Comparison of ENCODE assay signal across 21 cellular contexts in the genomic region with DNA sequence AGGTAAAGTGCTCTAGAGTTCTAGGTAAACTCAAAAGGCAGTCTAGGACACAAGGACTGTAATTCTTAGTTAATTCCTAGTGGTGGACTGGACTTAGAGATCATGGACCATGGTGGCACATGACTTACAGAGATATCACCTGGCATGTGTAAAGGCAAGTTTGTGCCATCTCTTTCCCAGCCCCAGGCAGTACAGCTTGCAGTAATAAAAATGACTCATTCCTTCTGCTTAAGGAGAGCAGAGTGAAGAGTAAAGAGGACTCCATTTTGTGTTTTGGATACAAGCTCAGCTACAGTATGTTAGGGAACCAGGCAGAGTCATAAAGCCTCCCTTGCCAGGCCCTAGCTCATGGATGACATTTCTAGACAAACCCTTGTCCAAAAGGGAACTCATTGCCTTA.
DNase-seq lines count a peak whose midpoint lies in the region; ATAC-seq and TF ChIP-seq lines count a peak whose summit lies in the region.
"Had no signal": no experiment of that assay in that cellular context is flagged by ENCODE, and none has a peak within 500 bp of the region (broad histone marks: within the 10 kb centered on the region; RNA-seq: fewer than 3 reads in every experiment).

No MANE protein-coding gene starts in this region.

- H3K9me3 ChIP-seq in mammary epithelial cell (replicated peaks; ENCODE audit: insufficient read depth, low read length) = no peaks in the 10 kb centered on the region
- H3K9me3 ChIP-seq in breast epithelium = no peaks in the 10 kb centered on the region
- no peaks in the 10 kb centered on the region for H3K9me3 ChIP-seq in RWPE2 (ENCODE audit: severe bottlenecking)
- H3K9me3 ChIP-seq in hepatocyte (ENCODE audit: low read depth) = no peaks in the 10 kb centered on the region
- H3K9me3 ChIP-seq: A549; BLaER1 treated with 17β-estradiol and CSF1 and Interleukin-3, amounts not matched to agents 10 nM and 100 nM had no signal

- H3K36me3 Mint-ChIP-seq in HFFc6 (ENCODE audit: low read depth) = no peaks in the 10 kb centered on the region
- H3K36me3 Mint-ChIP-seq: CD8-positive, alpha-beta T cell had no signal

- H3K79me2 ChIP-seq in mammary epithelial cell (ENCODE audit: insufficient read depth, low read length) = no peaks in the 10 kb centered on the region
- H3K79me2 ChIP-seq in hepatocyte = no peaks in the 10 kb centered on the region

- H3K27me3 ChIP-seq in mammary epithelial cell (ENCODE audit: insufficient read depth, low read length) (no peaks in the 10 kb centered on the region), breast epithelium (no peaks in the 10 kb centered on the region), RWPE2 (ENCODE audit: insufficient read depth, poor library complexity, severe bottlenecking) (no peaks in the 10 kb centered on the region), hepatocyte (no peaks in the 10 kb centered on the region)
- H3K27me3 ChIP-seq: BLaER1 treated with 17β-estradiol and CSF1 and Interleukin-3, amounts not matched to agents 10 nM and 100 nM had no signal

- TF ChIP-seq CTCF in mammary epithelial cell (conservative IDR thresholded peaks at IDR 0.05 in 1 of 2, IDR thresholded peaks at IDR 0.05 in 1 of 2; ENCODE audit: extremely low read depth in 1 of 2, insufficient read depth in 1 of 2, low read depth in 1 of 2, low read length in 2 of 2) = no peak
- no peak for TF ChIP-seq CTCF in breast epithelium (IDR thresholded peaks at IDR 0.05)
- TF ChIP-seq CTCF in RWPE2 (IDR thresholded peaks at IDR 0.05; ENCODE audit: poor library complexity, severe bottlenecking) = no peak
- TF ChIP-seq CTCF in epithelial cell of esophagus (IDR thresholded peaks at IDR 0.05; ENCODE audit: insufficient read depth, low read depth, low read length, missing control alignments) = no peak
- no peak for TF ChIP-seq CTCF in hepatocyte (IDR thresholded peaks at IDR 0.05; ENCODE audit: poor library complexity)
- no peak for TF ChIP-seq CTCF in HFFc6 (IDR thresholded peaks at IDR 0.05)

- in situ Hi-C loops in mammary epithelial cell (cut with MboI; ENCODE audit: low sequenced_read_pairs in 2 of 2) (no loop called here), G401 (cut with HindIII; ENCODE audit: low sequenced_read_pairs) (no loop called here)

- H3K9me3 Mint-ChIP-seq in HFFc6 = peaks cover 52% of the 10 kb centered on the region

- intact Hi-C loops in mammary epithelial cell (cut with micrococcal nuclease) = no loop called here
- intact Hi-C loops in breast epithelium (cut with DNase I; ENCODE audit: low total_unique reads) = no loop called here

- H3K4me1 ChIP-seq in mammary epithelial cell (ENCODE audit: insufficient read depth, low read length) (no peaks in the 10 kb centered on the region), breast epithelium (no peaks in the 10 kb centered on the region), RWPE2 (ENCODE audit: insufficient read depth, poor library complexity, severe bottlenecking) (no peaks in the 10 kb centered on the region), hepatocyte (ENCODE audit: insufficient read depth) (no peaks in the 10 kb centered on the region)
- H3K4me1 ChIP-seq: A549; BLaER1 treated with 17β-estradiol and CSF1 and Interleukin-3, amounts not matched to agents 10 nM and 100 nM had no signal

- H3K27ac ChIP-seq in mammary epithelial cell (ENCODE audit: insufficient read depth, low read depth, low read length) (no peak overlapping the region), breast epithelium (no peak overlapping the region), RWPE2 (ENCODE audit: poor library complexity, severe bottlenecking) (no peak overlapping the region), hepatocyte (no peak overlapping the region)
- H3K27ac ChIP-seq: 22Rv1; A549; BLaER1 treated with 17β-estradiol and CSF1 and Interleukin-3, amounts not matched to agents 10 nM and 100 nM; C4-2B had no signal

- no peak overlapping the region for H3K4me3 Mint-ChIP-seq in HFFc6
- H3K4me3 Mint-ChIP-seq: B cell; CD4-positive, alpha-beta T cell; CD8-positive, alpha-beta T cell had no signal

- dilution Hi-C loops in mammary epithelial cell (cut with HindIII; ENCODE audit: low sequenced_read_pairs) = loop anchor here (10.0 kb wide), 1 partner anchor 155 kb away; no protein-coding TSS in a partner anchor

- no peaks in the 10 kb centered on the region; the same call in 1 of the 2 replicates for H3K27me3 Mint-ChIP-seq in HFFc6 (ENCODE audit: insufficient read depth)
- H3K27me3 Mint-ChIP-seq: B cell; CD4-positive, alpha-beta T cell had no signal

- BruUV-seq in mammary epithelial cell (replicated peaks; lab: Mats Ljungman, UMichigan) = no TSS peak

- peak; percentile 40; the same call in 2 of the 3 replicates for ATAC-seq in RWPE2 (ENCODE audit: low read depth)
- ATAC-seq: A549; CD8-positive, alpha-beta T cell; GM12878 had no signal

- H3K4me3 ChIP-seq in mammary epithelial cell (replicated peaks in 1 of 3; ENCODE audit: insufficient read depth in 1 of 3, low read depth in 2 of 3, low read length in 3 of 3) (no peak overlapping the region), breast epithelium (no peak overlapping the region), RWPE2 (ENCODE audit: severe bottlenecking) (no peak overlapping the region), epithelial cell of esophagus (ENCODE audit: low read length) (no peak overlapping the region), hepatocyte (no peak overlapping the region)
- H3K4me3 ChIP-seq: A549; BLaER1 treated with 17β-estradiol and CSF1 and Interleukin-3, amounts not matched to agents 10 nM and 100 nM; GM12878 had no signal

- H4K20me1 ChIP-seq in mammary epithelial cell (ENCODE audit: insufficient read depth, low read length) (no peaks in the 10 kb centered on the region), hepatocyte (ENCODE audit: insufficient read depth, poor library complexity, severe bottlenecking) (no peaks in the 10 kb centered on the region)
- H4K20me1 ChIP-seq: BLaER1 treated with 17β-estradiol and CSF1 and Interleukin-3, amounts not matched to agents 10 nM and 100 nM had no signal

- H3K9ac ChIP-seq in mammary epithelial cell (ENCODE audit: insufficient read depth, low read length) = no peak overlapping the region
- H3K9ac ChIP-seq: BLaER1 treated with 17β-estradiol and CSF1 and Interleukin-3, amounts not matched to agents 10 nM and 100 nM had no signal

- DNase-seq in mammary epithelial cell (peak; percentile 9), breast epithelium (ENCODE audit: low spot score in 2 of 2) (no peak), RWPE2 (ENCODE audit: low spot score) (no peak), epithelial cell of esophagus (ENCODE audit: low read depth) (peak; percentile 37), hepatocyte (ENCODE audit: low spot score) (peak; percentile 7), HFFc6 (no peak), G401 (ENCODE audit: low spot score) (no peak)
- no peak for DNase-seq in stimulated activated CD4-positive, alpha-beta T cell treated with anti-CD3 and anti-CD28 coated beads, Interleukin-2, amount 100 ng/mL, for 48 hours
- DNase-seq: AML-193; Caco-2; Calu3; CD4-positive, alpha-beta T cell; CD8-positive, alpha-beta T cell; DMS79 treated with DMSO at 0.1 percent for 48 hours; GDM1 had no signal

- no peaks in the 10 kb centered on the region for H3K4me1 Mint-ChIP-seq in HFFc6 (ENCODE audit: low read depth)
- H3K4me1 Mint-ChIP-seq: B cell had no signal

- no peak overlapping the region for H3K27ac Mint-ChIP-seq in HFFc6
- H3K27ac Mint-ChIP-seq: B cell; CD4-positive, alpha-beta T cell; CD8-positive, alpha-beta T cell had no signal

- H3K9me2 ChIP-seq in hepatocyte (replicated peaks; ENCODE audit: insufficient read depth) = no peaks in the 10 kb centered on the region

- CTCF ChIA-PET in mammary epithelial cell (lab: Charles Lee; ENCODE audit: low non-redundant PET) = no interaction called here

- H3K36me3 ChIP-seq in mammary epithelial cell (ENCODE audit: insufficient read depth, low read length) (no peaks in the 10 kb centered on the region), breast epithelium (no peaks in the 10 kb centered on the region), RWPE2 (ENCODE audit: low read depth) (no peaks in the 10 kb centered on the region), hepatocyte (replicated peaks; ENCODE audit: insufficient read depth, low read depth) (no peaks in the 10 kb centered on the region)
- H3K36me3 ChIP-seq: BLaER1 treated with 17β-estradiol and CSF1 and Interleukin-3, amounts not matched to agents 10 nM and 100 nM had no signal

- H2AFZ ChIP-seq in mammary epithelial cell (ENCODE audit: low read depth, low read length) = no peak overlapping the region
- H2AFZ ChIP-seq in hepatocyte = no peak overlapping the region

- no peak for TF ChIP-seq POLR2A in breast epithelium (IDR thresholded peaks at IDR 0.05)

- H3K4me2 ChIP-seq in mammary epithelial cell (ENCODE audit: insufficient read depth, low read depth, low read length) (no peak overlapping the region), hepatocyte (no peak overlapping the region)
- H3K4me2 ChIP-seq: A549; BLaER1 treated with 17β-estradiol and CSF1 and Interleukin-3, amounts not matched to agents 10 nM and 100 nM had no signal

Comparison
In these comparisons a context has a peak if more than half of its experiments do, and no peak if none do; other contexts are left out.
1. DNase-seq: peak in mammary epithelial cell (single experiment), epithelial cell of esophagus (single experiment) and hepatocyte (single experiment); none in breast epithelium (0 of 2), RWPE2 (single experiment), HFFc6 (single experiment), stimulated activated CD4-positive, alpha-beta T cell treated with anti-CD3 and anti-CD28 coated beads, Interleukin-2, amount 100 ng/mL, for 48 hours (0 of 2) and G401 (single experiment).